In the genomic region with DNA sequence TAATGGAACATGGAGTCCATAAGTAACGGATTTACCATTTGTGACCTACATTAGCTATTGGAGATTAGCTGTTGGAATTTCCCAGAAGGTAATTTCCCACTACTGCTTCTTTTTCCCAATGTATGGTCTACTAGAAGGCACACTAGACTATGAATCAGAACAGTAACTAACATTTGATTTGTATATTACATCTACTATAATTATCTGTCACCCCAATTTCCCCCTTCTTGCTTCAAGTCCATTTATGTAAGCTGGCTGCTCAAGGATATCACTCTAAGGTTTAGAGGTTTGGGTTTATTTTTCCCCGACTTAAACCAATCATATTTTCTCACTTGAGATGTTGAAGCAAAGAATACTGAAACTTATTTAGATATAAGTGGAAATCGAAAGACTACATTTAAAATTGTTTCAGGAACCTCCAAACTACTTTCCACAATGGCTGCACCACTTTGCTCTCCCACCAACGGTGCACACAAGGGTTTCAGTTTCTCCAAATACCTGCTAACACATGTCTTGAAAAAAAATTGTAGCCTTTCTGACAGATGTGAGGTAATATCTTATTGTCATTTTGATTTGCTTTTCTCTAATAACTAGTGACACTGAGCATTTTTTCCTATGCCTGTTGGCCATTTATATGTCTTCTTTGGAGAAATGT, we compare ENCODE assay signal across 30 cellular contexts. TPM values are rescaled to one million over a fixed set of nuclear protein-coding genes. Genes with fewer than 3 reads are reported as not detected.
DNase-seq lines count a peak whose midpoint lies in the region; ATAC-seq and TF ChIP-seq lines count a peak whose summit lies in the region.
"Had no signal": no experiment of that assay in that cellular context is flagged by ENCODE, and none has a peak within 500 bp of the region (broad histone marks: within the 10 kb centered on the region; RNA-seq: fewer than 3 reads in every experiment).

No MANE protein-coding gene starts in this region.

- H4K20me1 ChIP-seq in hepatocyte (ENCODE audit: insufficient read depth, poor library complexity, severe bottlenecking) = no peaks in the 10 kb centered on the region

- no peaks in the 10 kb centered on the region for H3K27me3 ChIP-seq in hepatocyte
- H3K27me3 ChIP-seq: MG63, sigmoid colon, tibial nerve had no signal

- no peak overlapping the region for H3K27ac ChIP-seq in hepatocyte
- H3K27ac ChIP-seq: coronary artery, epithelial cell of prostate, KMS-11, RWPE1, sigmoid colon, tibial nerve had no signal

- WGBS in hepatocyte (ENCODE audit: low lambda C conversion rate, missing lambda C conversion rate) = 82% methylated on average over 4 of the region's 4 CpGs

- no peaks in the 10 kb centered on the region for H3K4me1 ChIP-seq in hepatocyte (ENCODE audit: insufficient read depth)
- H3K4me1 ChIP-seq: sigmoid colon, tibial nerve had no signal

- H2AFZ ChIP-seq in hepatocyte = no peak overlapping the region

- H3K36me3 ChIP-seq in hepatocyte (replicated peaks; ENCODE audit: insufficient read depth, low read depth) = no peaks in the 10 kb centered on the region
- H3K36me3 ChIP-seq: MG63, sigmoid colon, tibial nerve had no signal

- no peaks in the 10 kb centered on the region for H3K79me2 ChIP-seq in hepatocyte

- H3K4me3 ChIP-seq in hepatocyte = no peak overlapping the region
- H3K4me3 ChIP-seq: coronary artery, MG63, sigmoid colon, tibial nerve had no signal

- TF ChIP-seq CTCF in hepatocyte (IDR thresholded peaks at IDR 0.05; ENCODE audit: poor library complexity) = no peak

- no peaks in the 10 kb centered on the region for H3K9me3 ChIP-seq in hepatocyte (ENCODE audit: low read depth)
- H3K9me3 ChIP-seq: MG63, tibial nerve had no signal

- ATAC-seq in GM18502 (IDR thresholded peaks at IDR 0.05; ENCODE audit: poor library complexity, unreplicated experiment) (peak; percentile 41), GM21360 (IDR thresholded peaks at IDR 0.05; ENCODE audit: unreplicated experiment) (peak; percentile 58), HG02642 (IDR thresholded peaks at IDR 0.05; ENCODE audit: poor library complexity, unreplicated experiment) (peak; percentile 45), HG03520 (IDR thresholded peaks at IDR 0.05; ENCODE audit: unreplicated experiment) (peak; percentile 37)
- ATAC-seq: T-cell had no signal

- no peak overlapping the region for H3K4me2 ChIP-seq in hepatocyte
- H3K4me2 ChIP-seq: KMS-11 had no signal

- DNase-seq in cerebellar cortex (ENCODE audit: low spot score) = no peak
- no peak for DNase-seq in HCEC 1CT
- no peak for DNase-seq in stimulated activated naive CD4-positive, alpha-beta T cell (lab: John Stamatoyannopoulos, UW)
- DNase-seq in hepatocyte (ENCODE audit: low spot score) = no peak
- DNase-seq: activated B cell treated with CpG ODN at 0.5 μM for 24 hours; activated gamma-delta T cell; activated naive CD8-positive, alpha-beta T cell treated with anti-CD3 and anti-CD28 coated beads for 36 hours; activated T-cell treated with anti-CD3 and anti-CD28 coated beads, Interleukin-2, amount 50 U/mL, for 24 hours; anterior cingulate cortex; CD4-positive, alpha-beta memory T cell; effector CD8-positive, alpha-beta T cell; immature natural killer cell; MG63; NCI-H1105 treated with DMSO at 0.1 percent for 48 hours; NCI-H187 treated with DMSO at 0.1 percent for 48 hours; NCI-H2171; nephron progenitor cell; sigmoid colon; stimulated activated CD4-positive, alpha-beta T cell treated with anti-CD3 and anti-CD28 coated beads, Interleukin-12 subunit alpha, Interleukin-12 subunit beta, amount 100 ng/mL, for 4 hours; stimulated activated CD4-positive, alpha-beta T cell treated with anti-CD3 and anti-CD28 coated beads, Interleukin-2, amount 100 ng/mL, for 48 hours; T-cell had no signal

- no peaks in the 10 kb centered on the region for H3K9me2 ChIP-seq in hepatocyte (replicated peaks; ENCODE audit: insufficient read depth)

RNA-seq across cellular contexts. Expression of a gene that starts 33.3 kb away (rescaled TPM):
- 339 and 361 TPM in 2 replicates for total RNA-seq in hepatocyte
- 363 and 427 TPM in 2 replicates for polyA plus RNA-seq in hepatocyte

RNA-seq across cellular contexts. Expression of a gene that starts 37.0 kb away (rescaled TPM):
- total RNA-seq in hepatocyte = 49.1 and 52.6 TPM in 2 replicates
- 19.0 and 25.1 TPM in 2 replicates for polyA plus RNA-seq in hepatocyte
